10 cellular contexts compared by ENCODE assay signal in the genomic region with DNA sequence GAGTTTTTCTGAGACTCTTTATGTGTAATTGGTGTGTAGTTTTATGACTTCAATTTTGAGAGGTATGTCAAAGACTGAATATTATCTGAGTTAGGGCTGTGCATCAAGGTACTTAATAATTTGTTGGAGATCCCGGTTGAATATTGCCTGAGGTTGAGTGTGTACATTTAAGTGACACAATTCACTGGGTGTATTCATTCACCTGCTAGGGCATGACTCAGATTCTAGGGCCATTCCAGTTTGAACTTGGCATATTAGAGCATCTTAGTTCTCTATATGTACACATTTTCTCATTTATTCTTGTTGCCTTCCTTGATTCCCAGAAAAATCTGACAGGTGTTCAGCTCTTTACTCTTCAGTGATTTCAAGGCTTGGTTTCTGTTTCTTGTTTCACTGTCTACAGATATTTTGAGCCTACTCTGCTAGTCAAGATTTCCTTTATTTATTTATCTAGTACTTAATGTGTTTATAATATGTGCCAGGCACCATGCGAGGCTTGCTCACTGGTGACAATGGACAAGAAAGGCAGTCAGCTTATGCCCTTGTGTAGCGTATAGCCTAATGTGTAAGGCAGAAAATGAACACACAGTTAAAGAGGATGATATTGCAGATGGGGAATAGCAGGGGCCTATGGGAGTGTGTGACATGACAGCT. TPM values are rescaled to one million over a fixed set of nuclear protein-coding genes. Genes with fewer than 3 reads are reported as not detected.
DNase-seq lines count a peak whose midpoint lies in the region; ATAC-seq and FAIRE-seq lines count a peak whose summit lies in the region.
"Had no signal": no experiment of that assay in that cellular context is flagged by ENCODE, and none has a peak within 500 bp of the region (broad histone marks: within the 10 kb centered on the region; RNA-seq: fewer than 3 reads in every experiment).

No MANE protein-coding gene starts in this region.

- H3K4me1 Mint-ChIP-seq in stimulated activated naive CD8-positive, alpha-beta T cell treated with anti-CD3 and anti-CD28 coated beads, Interleukin-15, Interleukin-2, amounts not matched to agents 100 ng/mL and 50 ng/mL, for 24 hours (ENCODE audit: low read depth) = peaks cover 86% of the 10 kb centered on the region
- H3K4me1 Mint-ChIP-seq in activated T-helper 17 cell treated with anti-CD3 and anti-CD28 coated beads, Interleukin-2, amount 50 U/mL, for 72 hours = peaks cover 38% of the 10 kb centered on the region

- H3K9me3 Mint-ChIP-seq in stimulated activated naive CD8-positive, alpha-beta T cell treated with anti-CD3 and anti-CD28 coated beads, Interleukin-15, Interleukin-2, amounts not matched to agents 100 ng/mL and 50 ng/mL, for 24 hours = no peaks in the 10 kb centered on the region
- no peaks in the 10 kb centered on the region for H3K9me3 Mint-ChIP-seq in activated T-helper 17 cell treated with anti-CD3 and anti-CD28 coated beads, Interleukin-2, amount 50 U/mL, for 72 hours

- ATAC-seq in stimulated activated naive CD8-positive, alpha-beta T cell treated with anti-CD3 and anti-CD28 coated beads, Interleukin-15, Interleukin-2, amounts not matched to agents 100 U/mL and 50 U/mL, for 24 hours = no peak
- peak; percentile 34 for ATAC-seq in activated T-helper 17 cell treated with anti-CD3 and anti-CD28 coated beads, Interleukin-2, amount 50 U/mL, for 72 hours (replicated peaks)
- ATAC-seq in HG02885 (IDR thresholded peaks at IDR 0.05; ENCODE audit: poor library complexity, unreplicated experiment) (no peak), HG03159 (IDR thresholded peaks at IDR 0.05; ENCODE audit: unreplicated experiment) (no peak), GM19328 (IDR thresholded peaks at IDR 0.05; ENCODE audit: unreplicated experiment) (no peak)

- peak overlapping the region; percentile 13 for H3K27ac Mint-ChIP-seq in stimulated activated naive CD8-positive, alpha-beta T cell treated with anti-CD3 and anti-CD28 coated beads, Interleukin-15, Interleukin-2, amounts not matched to agents 100 ng/mL and 50 ng/mL, for 24 hours
- H3K27ac Mint-ChIP-seq in activated T-helper 17 cell treated with anti-CD3 and anti-CD28 coated beads, Interleukin-2, amount 50 U/mL, for 72 hours = peak overlapping the region; percentile 39

- H3K27me3 Mint-ChIP-seq in stimulated activated naive CD8-positive, alpha-beta T cell treated with anti-CD3 and anti-CD28 coated beads, Interleukin-15, Interleukin-2, amounts not matched to agents 100 ng/mL and 50 ng/mL, for 24 hours = no peaks in the 10 kb centered on the region
- H3K27me3 Mint-ChIP-seq in activated T-helper 17 cell treated with anti-CD3 and anti-CD28 coated beads, Interleukin-2, amount 50 U/mL, for 72 hours = no peaks in the 10 kb centered on the region

- H3K36me3 Mint-ChIP-seq in stimulated activated naive CD8-positive, alpha-beta T cell treated with anti-CD3 and anti-CD28 coated beads, Interleukin-15, Interleukin-2, amounts not matched to agents 100 ng/mL and 50 ng/mL, for 24 hours (ENCODE audit: low read depth) = peaks cover 13% of the 10 kb centered on the region
- H3K36me3 Mint-ChIP-seq in activated T-helper 17 cell treated with anti-CD3 and anti-CD28 coated beads, Interleukin-2, amount 50 U/mL, for 72 hours (ENCODE audit: low read depth) = no peaks in the 10 kb centered on the region

- peak; percentile 17 for FAIRE-seq in islet of Langerhans (lab: Jason Lieb, UNC)

- peak overlapping the region; percentile 24 for H3K4me3 Mint-ChIP-seq in stimulated activated naive CD8-positive, alpha-beta T cell treated with anti-CD3 and anti-CD28 coated beads, Interleukin-15, Interleukin-2, amounts not matched to agents 100 ng/mL and 50 ng/mL, for 24 hours
- peak overlapping the region; percentile 72 for H3K4me3 Mint-ChIP-seq in activated T-helper 17 cell treated with anti-CD3 and anti-CD28 coated beads, Interleukin-2, amount 50 U/mL, for 72 hours

- DNase-seq in stimulated activated naive CD8-positive, alpha-beta T cell treated with anti-CD3 and anti-CD28 coated beads, Interleukin-15, Interleukin-2, amounts not matched to agents 100 U/mL and 50 U/mL, for 24 hours = no peak
- no peak for DNase-seq in NCI-H748 treated with DMSO at 0.1 percent for 48 hours (lab: John Stamatoyannopoulos, UW)
- DNase-seq: NK-92 treated with Interleukin-12 subunit alpha and Interleukin-12 subunit beta, amount 100 ng/mL, for 24 hours; nucleus accumbens had no signal

RNA-seq across cellular contexts. Expression of a gene that starts 12.7 kb away (rescaled TPM):
- 10 to 100 TPM; 26.4 to 54.9 TPM for total RNA-seq in activated T-helper 17 cell treated with anti-CD3 and anti-CD28 coated beads, Interleukin-2, amount 50 U/mL, for 72 hours
